Comparison of ENCODE assay signal across 1 cellular context in genomic region chrX:56764975-56765791, GRCh38.
A peak's percentile ranks its signal among the peaks of the same experiment; 100 is the strongest.
TF ChIP-seq lines count a peak whose summit lies in the region.

No MANE protein-coding gene starts in this region.

TF ChIP-seq in GM12878, 131 proteins besides CTCF, POLR2A, EP300 and RAD21 (continued from another document):
- TF ChIP-seq BCL3 (IDR thresholded peaks at IDR 0.05; ENCODE audit: borderline replicate concordance, insufficient read depth, low read depth, low read length, poor library complexity, severe bottlenecking) (no peak), STAT1 (conservative IDR thresholded peaks at IDR 0.05) (no peak), MTA3 (IDR thresholded peaks at IDR 0.05; ENCODE audit: borderline replicate concordance, low read length) (peak; percentile 47; the same call in 1 of the 2 replicates), GABPA (IDR thresholded peaks at IDR 0.05; ENCODE audit: low read depth) (peak; percentile 68), BCL11A (IDR thresholded peaks at IDR 0.05; ENCODE audit: low read depth, low read length) (no peak), RELB (IDR thresholded peaks at IDR 0.05; ENCODE audit: low read depth) (peak; percentile 26; the same call in 1 of the 2 replicates), ETV6 (conservative IDR thresholded peaks at IDR 0.05 in 1 of 2, IDR thresholded peaks at IDR 0.05 in 1 of 2; ENCODE audit: borderline replicate concordance in 1 of 2, low read depth in 1 of 2) (peak in 1 of 2 experiments; percentile 65; a peak in 2 of 4 replicates), SRF (IDR thresholded peaks at IDR 0.05; ENCODE audit: low read depth in 2 of 2, low read length in 2 of 2) (no peak), ELK1 (IDR thresholded peaks at IDR 0.05; ENCODE audit: low read depth, low read length) (no peak), NR2F1 (conservative IDR thresholded peaks at IDR 0.05) (0 out of 2 replicates have a peak, but pooled peaks have one; percentile 20), RFX5 (IDR thresholded peaks at IDR 0.05; ENCODE audit: low read depth, low read length) (no peak), KDM1A (IDR thresholded peaks at IDR 0.05; ENCODE audit: borderline replicate concordance) (no peak), IKZF2 (IDR thresholded peaks at IDR 0.05) (peak; percentile 75 to 77), NBN (IDR thresholded peaks at IDR 0.05) (peak; percentile 88), PKNOX1 (IDR thresholded peaks at IDR 0.05) (peak; percentile 94; the same call in 1 of the 2 replicates), MYC (IDR thresholded peaks at IDR 0.05; ENCODE audit: insufficient read depth, insufficient read length, insufficient replicate concordance, low read length, severe bottlenecking) (no peak), ZNF687 (IDR thresholded peaks at IDR 0.05) (peak; percentile 62; the same call in 1 of the 2 replicates), SREBF2 (IDR thresholded peaks at IDR 0.05; ENCODE audit: low read length) (no peak), SMAD1 (IDR thresholded peaks at IDR 0.05; ENCODE audit: low read depth, partially characterized antibody) (no peak), RCOR1 (conservative IDR thresholded peaks at IDR 0.05; ENCODE audit: low read depth, low read length) (no peak), YBX1 (IDR thresholded peaks at IDR 0.05) (0 out of 2 replicates have a peak, but pooled peaks have one; percentile 33), SMC3 (IDR thresholded peaks at IDR 0.05; ENCODE audit: borderline replicate concordance, low read length) (no peak), HDGF (IDR thresholded peaks at IDR 0.05) (peak; percentile 93; the same call in 1 of the 2 replicates), MLLT1 (IDR thresholded peaks at IDR 0.05) (peak; percentile 77), SPI1 (IDR thresholded peaks at IDR 0.05; ENCODE audit: borderline replicate concordance, insufficient read depth, low read depth, low read length) (peak; percentile 40; the same call in 1 of the 2 replicates), TCF12 (IDR thresholded peaks at IDR 0.05; ENCODE audit: low read depth, low read length) (0 out of 2 replicates have a peak, but pooled peaks have one; percentile 20), ZNF217 (IDR thresholded peaks at IDR 0.05) (no peak), RUNX3 (IDR thresholded peaks at IDR 0.05; ENCODE audit: low read length) (peak; percentile 15; the same call in 1 of the 2 replicates)
